14 cellular contexts compared by ENCODE assay signal in genomic region chr1:171784779-171785178, GRCh38. TPM values are rescaled to one million over a fixed set of nuclear protein-coding genes. Genes with fewer than 3 reads are reported as not detected.
A peak's percentile ranks its signal among the peaks of the same experiment; 100 is the strongest.
DNase-seq lines count a peak whose midpoint lies in the region; ATAC-seq, FAIRE-seq and TF ChIP-seq lines count a peak whose summit lies in the region.
"Had no signal": no experiment of that assay in that cellular context is flagged by ENCODE, and none has a peak within 500 bp of the region (broad histone marks: within the 10 kb centered on the region; RNA-seq: fewer than 3 reads in every experiment).

No MANE protein-coding gene starts in this region.

- peaks cover 61% of the 10 kb centered on the region for H3K4me1 Mint-ChIP-seq in CD4-positive, alpha-beta T cell (ENCODE audit: low read depth)
- H3K4me1 Mint-ChIP-seq in endothelial cell (ENCODE audit: unreplicated experiment) = peaks cover 29% of the 10 kb centered on the region

- peak overlapping the region; percentile 74 for H3K4me3 Mint-ChIP-seq in CD4-positive, alpha-beta T cell
- H3K4me3 Mint-ChIP-seq in endothelial cell (ENCODE audit: unreplicated experiment) = peak overlapping the region; percentile 40
- H3K4me3 Mint-ChIP-seq: dendritic cell treated with granulocyte-macrophage colony-stimulating factor and Interleukin-4, amounts not matched to agents 40 ng/mL and 50 ng/mL, for 4 days had no signal

- H3F3A ChIP-seq in OCI-LY1 (ENCODE audit: insufficient read depth, low read length) = no peaks in the 10 kb centered on the region

- H3K4me1 ChIP-seq in OCI-LY1 (ENCODE audit: insufficient read depth, low read length, severe bottlenecking) (peaks cover 47% of the 10 kb centered on the region), sigmoid colon (peaks cover 0 to 48% (median 33%) of the 10 kb centered on the region in 4 donors)

- H3K27ac Mint-ChIP-seq in CD4-positive, alpha-beta T cell = no peak overlapping the region
- H3K27ac Mint-ChIP-seq in endothelial cell (ENCODE audit: unreplicated experiment) = peak overlapping the region; percentile 7
- H3K27ac Mint-ChIP-seq: dendritic cell treated with granulocyte-macrophage colony-stimulating factor and Interleukin-4, amounts not matched to agents 40 ng/mL and 50 ng/mL, for 4 days had no signal

- no peak for TF ChIP-seq POLR2A in sigmoid colon (IDR thresholded peaks at IDR 0.05)

- TF ChIP-seq CTCF in CD4-positive, alpha-beta T cell (IDR thresholded peaks at IDR 0.05) = no peak
- TF ChIP-seq CTCF in OCI-LY1 (IDR thresholded peaks at IDR 0.05; ENCODE audit: low read length) (no peak), endothelial cell (IDR thresholded peaks at IDR 0.05; ENCODE audit: unreplicated experiment) (no peak), sigmoid colon (IDR thresholded peaks at IDR 0.05) (no peak)

- intact Hi-C loops in CD4-positive, alpha-beta T cell (cut with DNase I, micrococcal nuclease) = loop anchor here (5.0 to 10.0 kb wide), 5 partner anchors 467 to 1890 kb away; partner anchors contain the start of genes PIGC (in 1 of the 2), SCYL3 (in 1 of the 2) and SUCO (in 1 of the 2)
- intact Hi-C loops in sigmoid colon (cut with DNase I) = loop anchor here (5.0 kb wide), 3 partner anchors 58 to 658 kb away; partner anchors contain the start of genes DNM3, PIGC and PRRC2C

- no peak for DNase-seq in CD4-positive, alpha-beta T cell
- peak; percentile 17 for DNase-seq in GM18507 (ENCODE audit: extremely low spot score, insufficient read length, low read depth)
- no peak for DNase-seq in endothelial cell (ENCODE audit: low spot score)
- no peak for DNase-seq in sigmoid colon
- DNase-seq in NCI-H187 (lab: John Stamatoyannopoulos, UW) = no peak
- no peak for DNase-seq in NCI-H1417 (lab: John Stamatoyannopoulos, UW)
- DNase-seq: activated CD4-positive, alpha-beta T cell treated with anti-CD3 and anti-CD28 coated beads for 48 hours; H7; NCI-H1930; NK-92 treated with Interleukin-12 subunit alpha and Interleukin-12 subunit beta, amount 100 ng/mL, for 24 hours; stimulated activated CD4-positive, alpha-beta T cell treated with anti-CD3 and anti-CD28 coated beads, Interleukin-4, amount 100 ng/mL, for 4 hours had no signal

- CTCF ChIA-PET in CD4-positive, alpha-beta T cell (lab: Charles Lee) = interaction anchor here (1.6 to 1.9 kb wide), 2 partner anchors 42 to 44 kb away, joined by 3 to 5 read pairs; partner anchors contain the start of gene VAMP4

- H3K27ac ChIP-seq in CD4-positive, alpha-beta T cell (ENCODE audit: low read depth, low read length) = no peak overlapping the region
- H3K27ac ChIP-seq in OCI-LY1 (ENCODE audit: low read depth, low read length, poor library complexity, severe bottlenecking) = no peak overlapping the region
- no peak overlapping the region for H3K27ac ChIP-seq in sigmoid colon

- no peaks in the 10 kb centered on the region for H3K9me2 ChIP-seq in OCI-LY1 (ENCODE audit: low read depth, low read length)

- no peaks in the 10 kb centered on the region for H3K27me3 ChIP-seq in CD4-positive, alpha-beta T cell (ENCODE audit: control insufficient read depth, insufficient read depth, low read length)
- H3K27me3 ChIP-seq in OCI-LY1 (ENCODE audit: insufficient read depth, low read length) (no peaks in the 10 kb centered on the region), sigmoid colon (no peaks in the 10 kb centered on the region)

- no peak for TF ChIP-seq EP300 in sigmoid colon (IDR thresholded peaks at IDR 0.05)

- H3K36me3 ChIP-seq in OCI-LY1 (ENCODE audit: insufficient read depth, low read length) (peaks cover 60% of the 10 kb centered on the region), sigmoid colon (peaks cover 7 to 62% (median 25%) of the 10 kb centered on the region in 4 donors)

- peak overlapping the region; percentile 9 for H3K4me3 ChIP-seq in OCI-LY1 (ENCODE audit: low read depth, low read length, poor library complexity, severe bottlenecking)
- no peak overlapping the region for H3K4me3 ChIP-seq in sigmoid colon

- POLR2A ChIA-PET in CD4-positive, alpha-beta T cell (lab: Charles Lee) = interaction anchor here (0.6 to 1.3 kb wide), 3 partner anchors 42 to 198 kb away, joined by 3 read pairs; partner anchors contain the start of gene DNM3

- H3K9me3 Mint-ChIP-seq in CD4-positive, alpha-beta T cell = no peaks in the 10 kb centered on the region
- H3K9me3 Mint-ChIP-seq in endothelial cell (ENCODE audit: unreplicated experiment) = no peaks in the 10 kb centered on the region
- H3K9me3 Mint-ChIP-seq: dendritic cell treated with granulocyte-macrophage colony-stimulating factor and Interleukin-4, amounts not matched to agents 40 ng/mL and 50 ng/mL, for 4 days had no signal

- H3K9ac ChIP-seq in OCI-LY1 (ENCODE audit: low read length) = no peak overlapping the region; the same call in 1 of the 2 replicates

- no peaks in the 10 kb centered on the region for H3K27me3 Mint-ChIP-seq in CD4-positive, alpha-beta T cell
- peaks cover 2% of the 10 kb centered on the region for H3K27me3 Mint-ChIP-seq in endothelial cell (ENCODE audit: unreplicated experiment)
- H3K27me3 Mint-ChIP-seq: dendritic cell treated with granulocyte-macrophage colony-stimulating factor and Interleukin-4, amounts not matched to agents 40 ng/mL and 50 ng/mL, for 4 days had no signal

- no peaks in the 10 kb centered on the region for H3K79me2 ChIP-seq in OCI-LY1 (ENCODE audit: insufficient read depth, low read length)

- peak overlapping the region; percentile 49 for H3K4me2 ChIP-seq in OCI-LY1 (ENCODE audit: low read length)

- H3K9me3 ChIP-seq in CD4-positive, alpha-beta T cell (ENCODE audit: control insufficient read depth, low read length) = no peaks in the 10 kb centered on the region
- H3K9me3 ChIP-seq in OCI-LY1 (ENCODE audit: low read length) = no peaks in the 10 kb centered on the region
- no peaks in the 10 kb centered on the region for H3K9me3 ChIP-seq in sigmoid colon

- ATAC-seq in CD4-positive, alpha-beta T cell (ENCODE audit: poor library complexity) = no peak
- ATAC-seq in GM18873 (IDR thresholded peaks at IDR 0.05; ENCODE audit: low FRiP score, unreplicated experiment) = no peak

- H3K36me3 Mint-ChIP-seq in CD4-positive, alpha-beta T cell (ENCODE audit: low read depth) = peaks cover 75% of the 10 kb centered on the region
- peaks cover 45% of the 10 kb centered on the region for H3K36me3 Mint-ChIP-seq in endothelial cell (ENCODE audit: low read depth, unreplicated experiment)

- H2AFZ ChIP-seq in OCI-LY1 (ENCODE audit: low read length) = no peak overlapping the region

- no peaks in the 10 kb centered on the region for H4K20me1 ChIP-seq in OCI-LY1 (ENCODE audit: insufficient read depth, low read length)

- peak; percentile 64 for FAIRE-seq in GM18507 (lab: Jason Lieb, UNC)

RNA-seq across cellular contexts. Expression of gene METTL13, which starts 3.3 kb away (rescaled TPM):
- total RNA-seq in CD4-positive, alpha-beta T cell = 1 to 10 TPM; 6.5 to 7.9 TPM
- 22.1 TPM for total RNA-seq in endothelial cell (ENCODE audit: unreplicated experiment)
- total RNA-seq in sigmoid colon = 10 to 100 TPM in 3 of 4 donors, 1 to 10 TPM in 1; 8.4 to 21.8 (median 17.0) TPM
- 10 to 100 TPM; 12.0 to 29.3 (median 12.6) TPM for polyA plus RNA-seq in sigmoid colon

RNA-seq across cellular contexts. Expression of gene VAMP4, which starts 42.9 kb away (rescaled TPM):
- 10 to 100 TPM in 1 of 2 experiments, 1 to 10 TPM in 1; 8.1 to 12.1 TPM for total RNA-seq in CD4-positive, alpha-beta T cell
- total RNA-seq in endothelial cell (ENCODE audit: unreplicated experiment) (11.1 TPM), sigmoid colon (10 to 100 TPM; 13.0 to 16.9 (median 15.7) TPM)
- 10 to 100 TPM in 1 of 3 donors, 1 to 10 TPM in 2; 5.7 to 10.4 (median 7.2) TPM for polyA plus RNA-seq in sigmoid colon

RNA-seq across cellular contexts. Expression of gene DNM3, which starts 56.5 kb away (rescaled TPM):
- 1 to 10 TPM; 1.6 to 1.8 TPM for total RNA-seq in CD4-positive, alpha-beta T cell
- total RNA-seq in endothelial cell (ENCODE audit: unreplicated experiment) = 7.7 TPM
- total RNA-seq in sigmoid colon = 10 to 100 TPM in 1 of 4 donors, 1 to 10 TPM in 3; 3.9 to 13.3 (median 5.7) TPM
- polyA plus RNA-seq in sigmoid colon = 1 to 10 TPM in 1 of 3 donors, under 1 TPM in 2; 0.60 to 1.3 (median 0.92) TPM
